In the genomic region with DNA sequence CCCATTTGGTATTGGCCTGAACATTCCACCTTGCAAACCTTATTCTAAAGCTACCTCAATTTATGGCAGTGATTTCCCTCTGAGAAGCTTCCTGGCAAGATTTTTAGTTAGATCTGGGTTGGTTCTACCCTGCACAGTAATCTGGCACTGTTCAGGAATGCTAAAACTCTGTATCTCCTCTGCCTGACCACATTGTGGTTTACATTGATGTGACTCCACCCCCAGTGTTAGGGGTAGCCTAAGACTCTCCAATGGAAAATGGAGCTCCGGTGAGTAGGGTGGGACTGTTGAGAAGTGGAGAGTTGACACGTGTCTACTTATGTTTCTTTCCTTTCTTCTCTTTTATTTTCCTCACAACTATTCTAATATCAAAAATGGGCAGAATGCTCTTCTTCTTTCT, we compare ENCODE assay signal across 36 cellular contexts. TPM values are rescaled to one million over a fixed set of nuclear protein-coding genes. Genes with fewer than 3 reads are reported as not detected.
A peak's percentile ranks its signal among the peaks of the same experiment; 100 is the strongest.
DNase-seq lines count a peak whose midpoint lies in the region; FAIRE-seq and TF ChIP-seq lines count a peak whose summit lies in the region.
"Had no signal": no experiment of that assay in that cellular context is flagged by ENCODE, and none has a peak within 500 bp of the region (broad histone marks: within the 10 kb centered on the region; RNA-seq: fewer than 3 reads in every experiment).

No MANE protein-coding gene starts in this region.

- no peaks in the 10 kb centered on the region for H3K4me1 Mint-ChIP-seq in CD14-positive monocyte
- H3K4me1 Mint-ChIP-seq: activated CD8-positive, alpha-beta memory T cell treated with anti-CD3 and anti-CD28 coated beads, Interleukin-2, amount 10 ng/mL, durations not matched to agents 7 days and 5 days; CD4-positive, alpha-beta memory T cell; memory B cell had no signal

- peaks cover 0 to 4% (median 0%) of the 10 kb centered on the region in 3 donors for H3K27me3 Mint-ChIP-seq in CD14-positive monocyte (ENCODE audit: low read depth in 3 of 3)
- H3K27me3 Mint-ChIP-seq: activated CD8-positive, alpha-beta memory T cell treated with anti-CD3 and anti-CD28 coated beads, Interleukin-2, amount 10 ng/mL, durations not matched to agents 7 days and 5 days; CD4-positive, alpha-beta memory T cell; memory B cell had no signal

- H3K27me3 ChIP-seq in dorsolateral prefrontal cortex: peaks cover 0 to 5% (median 0%) of the 10 kb centered on the region in 45 donors
- H3K27me3 ChIP-seq: left lung, thyroid gland, uterus had no signal

- no peak for TF ChIP-seq POLR2A in GM12891 (IDR thresholded peaks at IDR 0.05; ENCODE audit: low read depth, low read length)

- DNase-seq in AG08395 (ENCODE audit: low spot score) (peak; percentile 20), HT1080 (ENCODE audit: low read depth) (peak; percentile 23), SW480 (ENCODE audit: low spot score) (peak; percentile 21), fibroblast of peridontal ligament (ENCODE audit: extremely low read depth) (peak; percentile 35), frontal cortex (ENCODE audit: low spot score in 2 of 2) (no peak), CD14-positive monocyte (ENCODE audit: low spot score) (no peak), GM12891 (ENCODE audit: insufficient read length, low spot score) (no peak), dorsolateral prefrontal cortex (no peak)
- DNase-seq: 8988T; activated CD4-positive, alpha-beta T cell treated with anti-CD3 and anti-CD28 coated beads, Interleukin-2, amount 50 U/mL, for 4 hours; activated CD8-positive, alpha-beta memory T cell treated with anti-CD3 and anti-CD28 coated beads, Interleukin-2, amount 10 ng/mL, durations not matched to agents 7 days and 5 days; activated naive CD4-positive, alpha-beta T cell; activated T-cell treated with anti-CD3 and anti-CD28 coated beads, Interleukin-2, amount 50 U/mL, for 4 hours; AML-193; CD4-positive, alpha-beta memory T cell; effector CD4-positive, alpha-beta T cell; EL; H7; Karpas-422; left lung; NCI-H1436; NCI-H2081; NCI-H748 treated with DMSO at 0.1 percent for 48 hours; stimulated activated CD4-positive, alpha-beta T cell treated with anti-CD3 and anti-CD28 coated beads, Interleukin-2, amount 100 ng/mL, for 24 hours; thyroid gland; uterus had no signal

- H3K4me3 ChIP-seq in dorsolateral prefrontal cortex: no peak overlapping the region
- H3K4me3 ChIP-seq: left lung, SK-N-MC, thyroid gland, uterus had no signal

- no peak for TF ChIP-seq CTCF in CD14-positive monocyte (IDR thresholded peaks at IDR 0.05)
- no peak for TF ChIP-seq CTCF in dorsolateral prefrontal cortex (IDR thresholded peaks at IDR 0.05 in 54 of 56, conservative IDR thresholded peaks at IDR 0.05 in 2 of 56; ENCODE audit: low read depth in 1 of 56, partially characterized antibody in 56 of 56)

- intact Hi-C loops in CD14-positive monocyte (cut with micrococcal nuclease) (no loop called here), dorsolateral prefrontal cortex (cut with DNase I) (no loop called here)

- H3K27ac Mint-ChIP-seq in CD14-positive monocyte: no peak overlapping the region
- H3K27ac Mint-ChIP-seq: activated CD8-positive, alpha-beta memory T cell treated with anti-CD3 and anti-CD28 coated beads, Interleukin-2, amount 10 ng/mL, durations not matched to agents 7 days and 5 days; CD4-positive, alpha-beta memory T cell; memory B cell; T-helper 1 cell treated with Interleukin-12 subunit alpha and Interleukin-12 subunit beta and Interleukin-4 antibody, amounts not matched to agents 30 μg/mL and 1 μg/mL, for 36 hours had no signal

- no peak overlapping the region for H3K27ac ChIP-seq in dorsolateral prefrontal cortex
- H3K27ac ChIP-seq: left lung, parathyroid adenoma, RWPE1, thyroid gland, uterus had no signal

- no peaks in the 10 kb centered on the region for H3K36me3 Mint-ChIP-seq in CD14-positive monocyte
- H3K36me3 Mint-ChIP-seq: activated CD8-positive, alpha-beta memory T cell treated with anti-CD3 and anti-CD28 coated beads, Interleukin-2, amount 10 ng/mL, durations not matched to agents 7 days and 5 days; CD4-positive, alpha-beta memory T cell; memory B cell had no signal

- no peak overlapping the region for H3K4me3 Mint-ChIP-seq in CD14-positive monocyte
- H3K4me3 Mint-ChIP-seq: activated CD8-positive, alpha-beta memory T cell treated with anti-CD3 and anti-CD28 coated beads, Interleukin-2, amount 10 ng/mL, durations not matched to agents 7 days and 5 days; activated T-cell treated with anti-CD3 and anti-CD28 coated beads, Interleukin-2, amount 50 U/mL, for 4 hours; CD4-positive, alpha-beta memory T cell; memory B cell; neural crest cell; T-helper 1 cell treated with Interleukin-12 subunit alpha and Interleukin-12 subunit beta and Interleukin-4 antibody, amounts not matched to agents 30 μg/mL and 1 μg/mL, for 36 hours had no signal

- H3K9me3 Mint-ChIP-seq in CD14-positive monocyte: peaks cover 0 to 5% (median 0%) of the 10 kb centered on the region in 7 donors
- H3K9me3 Mint-ChIP-seq: activated T-cell treated with anti-CD3 and anti-CD28 coated beads, Interleukin-2, amount 50 U/mL, for 4 hours; memory B cell; T-helper 1 cell treated with Interleukin-12 subunit alpha and Interleukin-12 subunit beta and Interleukin-4 antibody, amounts not matched to agents 30 μg/mL and 1 μg/mL, for 36 hours had no signal

- FAIRE-seq in frontal cortex (lab: Jason Lieb, UNC): no peak
- no peak for FAIRE-seq in GM12891 (lab: Jason Lieb, UNC)
- FAIRE-seq: colon, D721Med, GM12892, islet of Langerhans had no signal

TF ChIP-seq in GM12891, 5 proteins besides CTCF, POLR2A, EP300 and RAD21:
- TF ChIP-seq POLR2AphosphoS5 (IDR thresholded peaks at IDR 0.05; ENCODE audit: low read depth, low read length) (no peak), PAX5 (IDR thresholded peaks at IDR 0.05; ENCODE audit: insufficient read depth, low read length, severe bottlenecking) (no peak), POU2F2 (IDR thresholded peaks at IDR 0.05; ENCODE audit: low read depth, low read length) (no peak), SPI1 (IDR thresholded peaks at IDR 0.05; ENCODE audit: low read depth, low read length) (no peak), TAF1 (IDR thresholded peaks at IDR 0.05; ENCODE audit: low read depth, low read length) (no peak)

RNA-seq across cellular contexts. Expression of gene BMPR1B, which starts 45.4 kb away (rescaled TPM):
- total RNA-seq in HT1080 (2014; rRNA removed; shearing (Covaris generic)): 3.2 and 4.7 TPM in 2 replicates
- 1.7 and 1.8 TPM in 2 replicates for polyA plus RNA-seq in HT1080 (2015; cell fraction: cytosol; rRNA removed)
- polyA plus RNA-seq in HT1080 (2015; cell fraction: nucleus; rRNA removed): 1.6 and 1.9 TPM in 2 replicates
- total RNA-seq in frontal cortex (8.2 TPM), dorsolateral prefrontal cortex (10 to 100 TPM; 13.5 to 74.6 (median 31.2) TPM)
- not detected for polyA plus RNA-seq in CD14-positive monocyte
- polyA plus RNA-seq in GM12891 (2012; ENCODE audit: low read depth, missing spikeins): not detected
- total RNA-seq: activated CD8-positive, alpha-beta memory T cell treated with anti-CD3 and anti-CD28 coated beads, Interleukin-2, amount 10 ng/mL, durations not matched to agents 7 days and 5 days; activated T-cell treated with anti-CD3 and anti-CD28 coated beads, Interleukin-2, amount 50 U/mL, for 4 hours had no signal
- polyA plus RNA-seq: CD4-positive, alpha-beta memory T cell had no signal

Comparison
In these comparisons a context has a peak if more than half of its experiments do, and no peak if none do; other contexts are left out.
1. DNase-seq: peak in AG08395 (single experiment), HT1080 (single experiment), SW480 (single experiment) and fibroblast of peridontal ligament (single experiment); none in frontal cortex (0 of 2), CD14-positive monocyte (single experiment), GM12891 (single experiment) and dorsolateral prefrontal cortex (0 of 10).